Comparison of ENCODE assay signal across 9 cellular contexts in the genomic region with DNA sequence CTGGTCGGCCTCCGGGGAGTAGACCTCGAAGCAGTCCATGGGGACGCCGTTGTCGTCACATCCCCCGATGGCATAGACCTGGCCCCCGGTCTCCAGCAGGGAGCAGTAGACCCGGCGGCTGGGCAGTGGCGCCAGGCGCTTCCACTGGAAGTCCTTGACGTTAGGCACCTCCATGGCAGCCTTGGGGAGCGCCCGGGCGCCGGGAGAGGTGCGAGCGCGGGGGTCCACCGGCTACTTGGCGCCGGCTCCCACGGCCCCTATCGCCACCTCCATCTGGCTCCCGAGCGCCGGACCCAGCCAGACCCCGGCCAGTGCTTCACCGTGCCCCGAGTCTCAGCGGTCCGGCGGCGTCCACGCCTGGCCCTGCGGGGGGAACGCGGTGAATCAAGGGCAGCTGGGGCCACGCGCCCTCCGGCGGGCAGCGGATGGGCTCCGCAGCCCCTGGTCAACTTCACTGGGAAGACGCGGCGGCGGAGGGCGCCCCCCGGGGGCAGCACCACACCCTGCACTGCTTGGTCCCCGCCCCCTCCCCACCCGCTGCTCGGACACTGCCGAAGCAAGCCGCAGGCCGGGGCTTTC. TPM values are rescaled to one million over a fixed set of nuclear protein-coding genes. Genes with fewer than 3 reads are reported as not detected.
DNase-seq lines count a peak whose midpoint lies in the region; ATAC-seq, FAIRE-seq and TF ChIP-seq lines count a peak whose summit lies in the region.
"Had no signal": no experiment of that assay in that cellular context is flagged by ENCODE, and none has a peak within 500 bp of the region (broad histone marks: within the 10 kb centered on the region; RNA-seq: fewer than 3 reads in every experiment).

No MANE protein-coding gene starts in this region.

- H3K4me3 ChIP-seq in astrocyte of the spinal cord (ENCODE audit: low read depth, low read length) (no peak overlapping the region), kidney (ENCODE audit: low read length in 2 of 2) (no peak overlapping the region), suprapubic skin (peak overlapping the region; percentile 44)

- H3K36me3 ChIP-seq in kidney (ENCODE audit: control insufficient read depth in 1 of 2, insufficient read depth in 2 of 2, low read length in 2 of 2) (no peaks in the 10 kb centered on the region), suprapubic skin (no peaks in the 10 kb centered on the region)

- DNase-seq in activated CD4-positive, alpha-beta memory T cell treated with anti-CD3 and anti-CD28 coated beads for 36 hours, result peak; percentile 36
- DNase-seq in activated CD4-positive, alpha-beta memory T cell treated with anti-CD3 and anti-CD28 coated beads, Interleukin-2, amount 10 ng/mL, durations not matched to agents 7 days and 5 days, result no peak
- DNase-seq in astrocyte of the spinal cord (ENCODE audit: low read depth, low spot score) (no peak), kidney (peak; percentile 68), suprapubic skin (ENCODE audit: low spot score in 2 of 2) (no peak)
- no peak for DNase-seq in effector CD8-positive, alpha-beta T cell (lab: John Stamatoyannopoulos, UW)

- no peak overlapping the region for H3K4me3 Mint-ChIP-seq in activated CD4-positive, alpha-beta memory T cell treated with anti-CD3 and anti-CD28 coated beads for 36 hours
- H3K4me3 Mint-ChIP-seq in activated CD4-positive, alpha-beta memory T cell treated with anti-CD3 and anti-CD28 coated beads, Interleukin-2, amount 10 ng/mL, durations not matched to agents 7 days and 5 days, result no peak overlapping the region

- peak; percentile 5 for TF ChIP-seq CTCF in astrocyte of the spinal cord (IDR thresholded peaks at IDR 0.05; ENCODE audit: low read depth, low read length)
- TF ChIP-seq CTCF in kidney (IDR thresholded peaks at IDR 0.05; ENCODE audit: borderline replicate concordance, extremely low read depth, insufficient read depth), result no peak
- no peak for TF ChIP-seq CTCF in suprapubic skin (IDR thresholded peaks at IDR 0.05)

- ATAC-seq in GM19463 (IDR thresholded peaks at IDR 0.05; ENCODE audit: unreplicated experiment) (no peak), GM21825 (IDR thresholded peaks at IDR 0.05; ENCODE audit: unreplicated experiment) (no peak)

- in situ Hi-C loops in astrocyte of the spinal cord (cut with HindIII; ENCODE audit: low sequenced_read_pairs), result no loop called here

- H3K36me3 Mint-ChIP-seq in activated CD4-positive, alpha-beta memory T cell treated with anti-CD3 and anti-CD28 coated beads for 36 hours, result no peaks in the 10 kb centered on the region
- no peaks in the 10 kb centered on the region for H3K36me3 Mint-ChIP-seq in activated CD4-positive, alpha-beta memory T cell treated with anti-CD3 and anti-CD28 coated beads, Interleukin-2, amount 10 ng/mL, durations not matched to agents 7 days and 5 days (ENCODE audit: low read depth)

- FAIRE-seq in kidney (lab: Jason Lieb, UNC), result no peak

- 29% methylated on average over 8 of the region's 57 CpGs for WGBS in suprapubic skin

- H3K27ac ChIP-seq in kidney (ENCODE audit: low read depth in 2 of 2, low read length in 2 of 2), result no peak overlapping the region
- H3K27ac ChIP-seq in suprapubic skin, result no peak overlapping the region

- no peak for TF ChIP-seq EP300 in suprapubic skin (IDR thresholded peaks at IDR 0.05)

- POLR2A ChIA-PET in activated CD4-positive, alpha-beta memory T cell treated with anti-CD3 and anti-CD28 coated beads for 36 hours (lab: Charles Lee), result no interaction called here
- POLR2A ChIA-PET in activated CD4-positive, alpha-beta memory T cell treated with anti-CD3 and anti-CD28 coated beads, Interleukin-2, amount 10 ng/mL, durations not matched to agents 7 days and 5 days (lab: Charles Lee), result no interaction called here

- H3K27me3 Mint-ChIP-seq in activated CD4-positive, alpha-beta memory T cell treated with anti-CD3 and anti-CD28 coated beads for 36 hours, result peaks cover 43% of the 10 kb centered on the region
- peaks cover 61% of the 10 kb centered on the region for H3K27me3 Mint-ChIP-seq in activated CD4-positive, alpha-beta memory T cell treated with anti-CD3 and anti-CD28 coated beads, Interleukin-2, amount 10 ng/mL, durations not matched to agents 7 days and 5 days

- CTCF ChIA-PET in activated CD4-positive, alpha-beta memory T cell treated with anti-CD3 and anti-CD28 coated beads for 36 hours (lab: Charles Lee), result no interaction called here
- CTCF ChIA-PET in activated CD4-positive, alpha-beta memory T cell treated with anti-CD3 and anti-CD28 coated beads, Interleukin-2, amount 10 ng/mL, durations not matched to agents 7 days and 5 days (lab: Charles Lee), result no interaction called here

- TF ChIP-seq POLR2A in suprapubic skin (IDR thresholded peaks at IDR 0.05), result no peak

- peaks cover 8% of the 10 kb centered on the region for H3K4me1 Mint-ChIP-seq in activated CD4-positive, alpha-beta memory T cell treated with anti-CD3 and anti-CD28 coated beads for 36 hours (ENCODE audit: low read depth)
- peaks cover 14% of the 10 kb centered on the region for H3K4me1 Mint-ChIP-seq in activated CD4-positive, alpha-beta memory T cell treated with anti-CD3 and anti-CD28 coated beads, Interleukin-2, amount 10 ng/mL, durations not matched to agents 7 days and 5 days

- H3K27me3 ChIP-seq in suprapubic skin, result peaks cover 50% of the 10 kb centered on the region

- no peaks in the 10 kb centered on the region for H3K9me3 Mint-ChIP-seq in activated CD4-positive, alpha-beta memory T cell treated with anti-CD3 and anti-CD28 coated beads for 36 hours
- no peaks in the 10 kb centered on the region for H3K9me3 Mint-ChIP-seq in activated CD4-positive, alpha-beta memory T cell treated with anti-CD3 and anti-CD28 coated beads, Interleukin-2, amount 10 ng/mL, durations not matched to agents 7 days and 5 days

- no peaks in the 10 kb centered on the region for H3K9me3 ChIP-seq in kidney (ENCODE audit: control insufficient read depth in 1 of 2, low read length in 2 of 2)
- H3K9me3 ChIP-seq in suprapubic skin, result no peaks in the 10 kb centered on the region

- H3K27ac Mint-ChIP-seq in activated CD4-positive, alpha-beta memory T cell treated with anti-CD3 and anti-CD28 coated beads for 36 hours, result no peak overlapping the region
- no peak overlapping the region for H3K27ac Mint-ChIP-seq in activated CD4-positive, alpha-beta memory T cell treated with anti-CD3 and anti-CD28 coated beads, Interleukin-2, amount 10 ng/mL, durations not matched to agents 7 days and 5 days

- peaks cover 0 to 7% of the 10 kb centered on the region in 2 donors for H3K4me1 ChIP-seq in kidney (ENCODE audit: control insufficient read depth in 1 of 2, insufficient read depth in 1 of 2, low read depth in 1 of 2, low read length in 2 of 2)
- H3K4me1 ChIP-seq in suprapubic skin, result peaks cover 21% of the 10 kb centered on the region

- intact Hi-C loops in activated CD4-positive, alpha-beta memory T cell treated with anti-CD3 and anti-CD28 coated beads for 36 hours (cut with micrococcal nuclease), result no loop called here
- intact Hi-C loops in kidney (cut with DNase I), result no loop called here

- no peak overlapping the region for H3K9ac ChIP-seq in kidney (ENCODE audit: low read length in 2 of 2)

RNA-seq across cellular contexts. Expression of gene KLHDC8A, which starts 13.2 kb away (rescaled TPM):
- total RNA-seq in activated CD4-positive, alpha-beta memory T cell treated with anti-CD3 and anti-CD28 coated beads for 36 hours, result not detected
- not detected for total RNA-seq in activated CD4-positive, alpha-beta memory T cell treated with anti-CD3 and anti-CD28 coated beads, Interleukin-2, amount 10 ng/mL, durations not matched to agents 7 days and 5 days
- total RNA-seq in kidney, result not detected
- polyA plus RNA-seq in kidney (ENCODE audit: insufficient read depth, low read depth, low replicate concordance), result not detected
- total RNA-seq in suprapubic skin, result 1 to 10 TPM in 1 of 4 donors, under 1 TPM in 2, not detected in 1; 0.30 to 3.5 (median 0.62) TPM
- total RNA-seq: T-helper 1 cell treated with Interleukin-12 subunit alpha and Interleukin-12 subunit beta and Interleukin-4 antibody, amounts not matched to agents 30 ng/mL and 1 ng/mL, for 36 hours had no signal

RNA-seq across cellular contexts. Expression of gene NUAK2, which starts 22.0 kb away (rescaled TPM):
- 1 to 10 TPM; 4.4 to 4.5 TPM for total RNA-seq in activated CD4-positive, alpha-beta memory T cell treated with anti-CD3 and anti-CD28 coated beads for 36 hours
- 10 to 100 TPM; 12.4 to 13.0 TPM for total RNA-seq in activated CD4-positive, alpha-beta memory T cell treated with anti-CD3 and anti-CD28 coated beads, Interleukin-2, amount 10 ng/mL, durations not matched to agents 7 days and 5 days
- total RNA-seq in kidney (19.4 TPM), suprapubic skin (10 to 100 TPM; 16.2 to 41.2 (median 30.2) TPM)
- polyA plus RNA-seq in kidney (ENCODE audit: insufficient read depth, low read depth, low replicate concordance), result 15.1 TPM

Comparison
In these comparisons a context has a peak if more than half of its experiments do, and no peak if none do; other contexts are left out.
1. DNase-seq: peak in activated CD4-positive, alpha-beta memory T cell treated with anti-CD3 and anti-CD28 coated beads for 36 hours (single experiment) and kidney (single experiment); none in activated CD4-positive, alpha-beta memory T cell treated with anti-CD3 and anti-CD28 coated beads, Interleukin-2, amount 10 ng/mL, durations not matched to agents 7 days and 5 days (single experiment), astrocyte of the spinal cord (single experiment), suprapubic skin (0 of 2) and effector CD8-positive, alpha-beta T cell (single experiment).